Comparison of ENCODE assay signal across 14 cellular contexts in genomic region chr19:13002389-13002898, GRCh38. TPM values are rescaled to one million over a fixed set of nuclear protein-coding genes. Genes with fewer than 3 reads are reported as not detected.
DNase-seq lines count a peak whose midpoint lies in the region; ATAC-seq and TF ChIP-seq lines count a peak whose summit lies in the region.
"Had no signal": no experiment of that assay in that cellular context is flagged by ENCODE, and none has a peak within 500 bp of the region (broad histone marks: within the 10 kb centered on the region; RNA-seq: fewer than 3 reads in every experiment).

No MANE protein-coding gene starts in this region.

- H3K27ac Mint-ChIP-seq in naive thymus-derived CD8-positive, alpha-beta T cell = no peak overlapping the region
- H3K27ac Mint-ChIP-seq in CD8-positive, alpha-beta memory T cell = no peak overlapping the region
- H3K27ac Mint-ChIP-seq in activated T-cell treated with anti-CD3 and anti-CD28 coated beads, Interleukin-2, amount 50 U/mL, for 24 hours = no peak overlapping the region
- H3K27ac Mint-ChIP-seq in mesothelial cell of epicardium = no peak overlapping the region

- no peaks in the 10 kb centered on the region for H3K9me3 ChIP-seq in Peyer's patch
- H3K9me3 ChIP-seq in fibroblast of lung (ENCODE audit: control insufficient read depth, insufficient read depth, low read depth, low read length) = no peaks in the 10 kb centered on the region
- no peaks in the 10 kb centered on the region for H3K9me3 ChIP-seq in muscle layer of colon (ENCODE audit: low read length)
- H3K9me3 ChIP-seq in tibial nerve = no peaks in the 10 kb centered on the region
- H3K9me3 ChIP-seq in CD8-positive, alpha-beta memory T cell (ENCODE audit: low read length) = no peaks in the 10 kb centered on the region

- no peak overlapping the region for H2AFZ ChIP-seq in fibroblast of lung (ENCODE audit: low read length)

- H3K36me3 Mint-ChIP-seq in naive thymus-derived CD8-positive, alpha-beta T cell = no peaks in the 10 kb centered on the region
- H3K36me3 Mint-ChIP-seq in CD8-positive, alpha-beta memory T cell = no peaks in the 10 kb centered on the region
- H3K36me3 Mint-ChIP-seq in activated T-cell treated with anti-CD3 and anti-CD28 coated beads, Interleukin-2, amount 50 U/mL, for 24 hours (ENCODE audit: low read depth) = no peaks in the 10 kb centered on the region
- peaks cover 25% of the 10 kb centered on the region for H3K36me3 Mint-ChIP-seq in mesothelial cell of epicardium

- peak overlapping the region; percentile 23 for H3K9ac ChIP-seq in fibroblast of lung (ENCODE audit: insufficient read depth, low read length)
- peak overlapping the region; percentile 23 for H3K9ac ChIP-seq in muscle layer of colon (ENCODE audit: low read length)
- H3K9ac ChIP-seq: KMS-11 had no signal

- DNase-seq in Peyer's patch = no peak
- no peak for DNase-seq in fibroblast of lung (ENCODE audit: low read depth in 2 of 2)
- no peak for DNase-seq in tibial nerve (ENCODE audit: low spot score in 2 of 2)
- DNase-seq in naive thymus-derived CD8-positive, alpha-beta T cell = no peak
- DNase-seq in CD8-positive, alpha-beta memory T cell = no peak
- DNase-seq in activated T-cell treated with anti-CD3 and anti-CD28 coated beads, Interleukin-2, amount 50 U/mL, for 24 hours = no peak
- DNase-seq in mesothelial cell of epicardium (ENCODE audit: low spot score in 2 of 2, unreplicated experiment in 2 of 2) = no peak
- DNase-seq: NCI-H524 treated with DMSO at 0.1 percent for 48 hours, trophoblast cell had no signal

- H3K27ac ChIP-seq in Peyer's patch (peak overlapping the region; percentile 22 to 89 (median 66)), fibroblast of lung (ENCODE audit: insufficient read depth, low read length) (peak overlapping the region; percentile 82), muscle layer of colon (ENCODE audit: low read depth, low read length) (peak overlapping the region; percentile 93), tibial nerve (peak overlapping the region; percentile 73 to 95 (median 87))
- H3K27ac ChIP-seq in CD8-positive, alpha-beta memory T cell (ENCODE audit: low read depth, low read length) = no peak overlapping the region
- H3K27ac ChIP-seq: KMS-11 had no signal

- POLR2A ChIA-PET in naive thymus-derived CD8-positive, alpha-beta T cell (lab: Charles Lee) = no interaction called here
- POLR2A ChIA-PET in CD8-positive, alpha-beta memory T cell (lab: Charles Lee) = no interaction called here

- H3K4me3 ChIP-seq in Peyer's patch = peak overlapping the region in 2 of 4 donors; percentile 22 to 34
- peak overlapping the region in 2 of 4 experiments; percentile 35 to 49 for H3K4me3 ChIP-seq in fibroblast of lung (replicated peaks in 1 of 4; ENCODE audit: control extremely low read depth in 1 of 4, insufficient read depth in 1 of 4, low read depth in 3 of 4, low read length in 4 of 4)
- H3K4me3 ChIP-seq in muscle layer of colon (ENCODE audit: low read depth in 1 of 2, low read length in 2 of 2) = peak overlapping the region; percentile 46 to 55
- H3K4me3 ChIP-seq in tibial nerve = peak overlapping the region; percentile 18 to 47 (median 34)
- H3K4me3 ChIP-seq in CD8-positive, alpha-beta memory T cell (ENCODE audit: low read length) = no peak overlapping the region

- H3K4me3 Mint-ChIP-seq in naive thymus-derived CD8-positive, alpha-beta T cell = no peak overlapping the region
- H3K4me3 Mint-ChIP-seq in CD8-positive, alpha-beta memory T cell = no peak overlapping the region
- no peak overlapping the region for H3K4me3 Mint-ChIP-seq in activated T-cell treated with anti-CD3 and anti-CD28 coated beads, Interleukin-2, amount 50 U/mL, for 24 hours
- no peak overlapping the region for H3K4me3 Mint-ChIP-seq in mesothelial cell of epicardium

- no peak for TF ChIP-seq POLR2A in Peyer's patch (IDR thresholded peaks at IDR 0.05)
- no peak for TF ChIP-seq POLR2A in tibial nerve (IDR thresholded peaks at IDR 0.05)

- H3K79me2 ChIP-seq in fibroblast of lung (ENCODE audit: control insufficient read depth, insufficient read depth, low read length) = peaks cover 96% of the 10 kb centered on the region

- WGBS in tibial nerve, 2 donors = 6 to 17% methylated on average over 12 to 15 of the region's 22 CpGs

- peak overlapping the region; percentile 87 for H3K4me2 ChIP-seq in fibroblast of lung (ENCODE audit: extremely low read depth, insufficient read depth, low read length)
- H3K4me2 ChIP-seq: KMS-11 had no signal

- CTCF ChIA-PET in CD8-positive, alpha-beta memory T cell (lab: Charles Lee) = interaction anchor here (1.3 kb wide), 1 partner anchor 91 kb away, joined by 5 read pairs; no protein-coding TSS in a partner anchor

- peak in 1 of 2 donors; percentile 18 for TF ChIP-seq EP300 in tibial nerve (IDR thresholded peaks at IDR 0.05)

- no peak for TF ChIP-seq CTCF in Peyer's patch (IDR thresholded peaks at IDR 0.05)
- TF ChIP-seq CTCF in fibroblast of lung (conservative IDR thresholded peaks at IDR 0.05 in 1 of 2, IDR thresholded peaks at IDR 0.05 in 1 of 2; ENCODE audit: low read depth in 1 of 2, low read length in 2 of 2) = no peak
- peak in 4 of 5 experiments; percentile 7 to 54 (median 28) for TF ChIP-seq CTCF in tibial nerve (IDR thresholded peaks at IDR 0.05)
- no peak for TF ChIP-seq CTCF in mesothelial cell of epicardium (IDR thresholded peaks at IDR 0.05; ENCODE audit: unreplicated experiment)

- ATAC-seq in naive thymus-derived CD8-positive, alpha-beta T cell = no peak

- peaks cover 0 to 40% (median 0%) of the 10 kb centered on the region in 4 donors for H3K4me1 ChIP-seq in Peyer's patch
- H3K4me1 ChIP-seq in fibroblast of lung (ENCODE audit: control insufficient read depth, extremely low read depth, insufficient read depth, low read length) = peaks cover 31% of the 10 kb centered on the region
- peaks cover 89% of the 10 kb centered on the region for H3K4me1 ChIP-seq in muscle layer of colon (ENCODE audit: insufficient read depth, low read length)
- peaks cover 0 to 91% (median 31%) of the 10 kb centered on the region in 4 donors for H3K4me1 ChIP-seq in tibial nerve
- no peaks in the 10 kb centered on the region for H3K4me1 ChIP-seq in CD8-positive, alpha-beta memory T cell (ENCODE audit: insufficient read depth, low read length)

- H3K27me3 ChIP-seq in Peyer's patch (no peaks in the 10 kb centered on the region), fibroblast of lung (ENCODE audit: control insufficient read depth, insufficient read depth, low read length) (no peaks in the 10 kb centered on the region), muscle layer of colon (ENCODE audit: control insufficient read depth in 1 of 2, insufficient read depth in 2 of 2, low read length in 2 of 2) (no peaks in the 10 kb centered on the region), tibial nerve (no peaks in the 10 kb centered on the region)
- no peaks in the 10 kb centered on the region for H3K27me3 ChIP-seq in CD8-positive, alpha-beta memory T cell (ENCODE audit: insufficient read depth, low read length, poor library complexity, severe bottlenecking)

- H3K36me3 ChIP-seq in Peyer's patch = peaks cover 0 to 6% (median 0%) of the 10 kb centered on the region in 3 donors
- H3K36me3 ChIP-seq in fibroblast of lung (ENCODE audit: control insufficient read depth, insufficient read depth, low read length) = peaks cover 11% of the 10 kb centered on the region
- H3K36me3 ChIP-seq in muscle layer of colon (ENCODE audit: insufficient read depth, low read length) = peaks cover 13% of the 10 kb centered on the region
- H3K36me3 ChIP-seq in tibial nerve = no peaks in the 10 kb centered on the region
- H3K36me3 ChIP-seq in CD8-positive, alpha-beta memory T cell (ENCODE audit: insufficient read depth, low read length) = no peaks in the 10 kb centered on the region

- H3K27me3 Mint-ChIP-seq in naive thymus-derived CD8-positive, alpha-beta T cell = peaks cover 0 to 9% (median 0%) of the 10 kb centered on the region in 5 donors
- H3K27me3 Mint-ChIP-seq in CD8-positive, alpha-beta memory T cell = peaks cover 8 to 17% of the 10 kb centered on the region in 2 donors
- no peaks in the 10 kb centered on the region for H3K27me3 Mint-ChIP-seq in activated T-cell treated with anti-CD3 and anti-CD28 coated beads, Interleukin-2, amount 50 U/mL, for 24 hours
- H3K27me3 Mint-ChIP-seq in mesothelial cell of epicardium (ENCODE audit: low read depth) = peaks cover 86% of the 10 kb centered on the region

- no peaks in the 10 kb centered on the region for H3K9me3 Mint-ChIP-seq in naive thymus-derived CD8-positive, alpha-beta T cell
- no peaks in the 10 kb centered on the region for H3K9me3 Mint-ChIP-seq in CD8-positive, alpha-beta memory T cell
- no peaks in the 10 kb centered on the region for H3K9me3 Mint-ChIP-seq in activated T-cell treated with anti-CD3 and anti-CD28 coated beads, Interleukin-2, amount 50 U/mL, for 24 hours
- no peaks in the 10 kb centered on the region for H3K9me3 Mint-ChIP-seq in mesothelial cell of epicardium

- H3K4me1 Mint-ChIP-seq in naive thymus-derived CD8-positive, alpha-beta T cell = peaks cover 0 to 9% (median 1%) of the 10 kb centered on the region in 4 donors
- peaks cover 0 to 3% (median 0%) of the 10 kb centered on the region in 3 donors for H3K4me1 Mint-ChIP-seq in CD8-positive, alpha-beta memory T cell
- H3K4me1 Mint-ChIP-seq in activated T-cell treated with anti-CD3 and anti-CD28 coated beads, Interleukin-2, amount 50 U/mL, for 24 hours (ENCODE audit: low read depth) = no peaks in the 10 kb centered on the region
- peaks cover 7% of the 10 kb centered on the region for H3K4me1 Mint-ChIP-seq in mesothelial cell of epicardium

- H4K20me1 ChIP-seq in fibroblast of lung (ENCODE audit: control insufficient read depth, extremely low read depth, insufficient read depth, low read length) = no peaks in the 10 kb centered on the region

RNA-seq across cellular contexts. Expression of gene NFIX, which starts 7.2 kb away (rescaled TPM):
- total RNA-seq in Peyer's patch (10 to 100 TPM; 13.5 to 56.9 (median 40.0) TPM), fibroblast of lung (55.2 and 74.8 TPM in 2 replicates), tibial nerve (10 to 100 TPM; 39.8 to 55.8 (median 48.2) TPM), mesothelial cell of epicardium (52.4 to 55.5 TPM (median 53.8 TPM) in 3 replicates)
- 35.7 and 75.9 TPM in 2 replicates for polyA plus RNA-seq in fibroblast of lung
- 139 and 196 TPM in 2 replicates for polyA plus RNA-seq in fibroblast of lung (2012)
- 272 and 385 TPM in 2 replicates for polyA minus RNA-seq in fibroblast of lung (ENCODE audit: low replicate concordance)
- total RNA-seq in naive thymus-derived CD8-positive, alpha-beta T cell = 1 to 10 TPM; 4.9 to 8.6 TPM
- 1 to 10 TPM in 1 of 3 donors, under 1 TPM in 1, not detected in 1; 0.68 to 1.5 TPM for polyA plus RNA-seq in naive thymus-derived CD8-positive, alpha-beta T cell
- 1 to 10 TPM; 2.3 to 2.8 TPM for total RNA-seq in CD8-positive, alpha-beta memory T cell
- 0.94 TPM for polyA plus RNA-seq in CD8-positive, alpha-beta memory T cell

RNA-seq across cellular contexts. Expression of gene DAND5, which starts 33.1 kb away (rescaled TPM):
- total RNA-seq in Peyer's patch = 1 to 10 TPM in 1 of 4 donors, not detected in 3; 2.1 TPM
- not detected in 2 replicates for total RNA-seq in fibroblast of lung
- 0.03 TPM in 1 of 2 replicates, not detected in the other for polyA plus RNA-seq in fibroblast of lung
- not detected in 2 replicates for polyA plus RNA-seq in fibroblast of lung (2012)
- not detected in 2 replicates for polyA minus RNA-seq in fibroblast of lung (ENCODE audit: low replicate concordance)
- total RNA-seq in tibial nerve = not detected
- not detected for total RNA-seq in naive thymus-derived CD8-positive, alpha-beta T cell
- not detected for polyA plus RNA-seq in naive thymus-derived CD8-positive, alpha-beta T cell
- total RNA-seq in CD8-positive, alpha-beta memory T cell = not detected
- polyA plus RNA-seq in CD8-positive, alpha-beta memory T cell = not detected
- total RNA-seq in mesothelial cell of epicardium = 0.16 TPM in 1 of 3 replicates, not detected in the others
- total RNA-seq: bronchial epithelial cell, Daoy, fibroblast of villous mesenchyme had no signal

RNA-seq across cellular contexts. Expression of gene GADD45GIP1, which starts 45.4 kb away (rescaled TPM):
- total RNA-seq in Peyer's patch (10 to 100 TPM; 12.5 to 43.7 (median 15.6) TPM), fibroblast of lung (17.7 and 19.7 TPM in 2 replicates), tibial nerve (10 to 100 TPM; 41.4 to 68.8 (median 53.5) TPM), mesothelial cell of epicardium (18.7 to 19.1 TPM (median 18.8 TPM) in 3 replicates)
- 19.5 and 28.2 TPM in 2 replicates for polyA plus RNA-seq in fibroblast of lung
- polyA plus RNA-seq in fibroblast of lung (2012) = 51.3 and 70.6 TPM in 2 replicates
- 2.0 and 6.3 TPM in 2 replicates for polyA minus RNA-seq in fibroblast of lung (ENCODE audit: low replicate concordance)
- total RNA-seq in naive thymus-derived CD8-positive, alpha-beta T cell = 10 to 100 TPM; 17.3 to 17.8 TPM
- 10 to 100 TPM; 59.4 to 65.1 (median 64.7) TPM for polyA plus RNA-seq in naive thymus-derived CD8-positive, alpha-beta T cell
- total RNA-seq in CD8-positive, alpha-beta memory T cell = 10 to 100 TPM; 37.3 to 38.6 TPM
- polyA plus RNA-seq in CD8-positive, alpha-beta memory T cell = 64.1 TPM

RNA-seq across cellular contexts. Expression of gene RAD23A, which starts 56.8 kb away (rescaled TPM):
- total RNA-seq in Peyer's patch (10 to 100 TPM; 54.1 to 86.5 (median 75.3) TPM), fibroblast of lung (51.1 and 72.2 TPM in 2 replicates), tibial nerve (100 to 1,000 TPM in 3 of 4 donors, 10 to 100 TPM in 1; 89.2 to 111 (median 108) TPM), mesothelial cell of epicardium (78.6 to 87.4 TPM (median 80.7 TPM) in 3 replicates)
- polyA plus RNA-seq in fibroblast of lung = 46.2 and 62.5 TPM in 2 replicates
- 96.7 and 122 TPM in 2 replicates for polyA plus RNA-seq in fibroblast of lung (2012)
- 171 and 199 TPM in 2 replicates for polyA minus RNA-seq in fibroblast of lung (ENCODE audit: low replicate concordance)
- 100 to 1,000 TPM; 117 to 125 TPM for total RNA-seq in naive thymus-derived CD8-positive, alpha-beta T cell
- polyA plus RNA-seq in naive thymus-derived CD8-positive, alpha-beta T cell = 100 to 1,000 TPM in 2 of 3 donors, 10 to 100 TPM in 1; 78.0 to 114 (median 102) TPM
- total RNA-seq in CD8-positive, alpha-beta memory T cell = 100 to 1,000 TPM; 227 to 230 TPM
- 115 TPM for polyA plus RNA-seq in CD8-positive, alpha-beta memory T cell

Comparison
In these comparisons a context has a peak if more than half of its experiments do, and no peak if none do; other contexts are left out.
1. CTCF ChIP-seq: peak in tibial nerve (4 of 5); none in Peyer's patch (0 of 6), fibroblast of lung (0 of 2) and mesothelial cell of epicardium (single experiment).